22 cellular contexts compared by ENCODE assay signal in genomic region chr11:69229521-69229920, GRCh38.
"Had no signal": no experiment of that assay in that cellular context is flagged by ENCODE, and none has a peak within 500 bp of the region (broad histone marks: within the 10 kb centered on the region; RNA-seq: fewer than 3 reads in every experiment).

No MANE protein-coding gene starts in this region.

- H3K36me3 Mint-ChIP-seq: neural progenitor cell had no signal

- H3K27me3 ChIP-seq: pancreas, right lobe of liver, thyroid gland, upper lobe of left lung had no signal

- H3K27ac Mint-ChIP-seq: memory B cell; natural killer cell treated with Interleukin-12 subunit alpha and Interleukin-12 subunit beta and Interleukin-15 and Interleukin-18, amount 100 ng/mL, for 72 hours; neural progenitor cell had no signal

- H3K4me3 Mint-ChIP-seq: memory B cell; natural killer cell treated with Interleukin-12 subunit alpha and Interleukin-12 subunit beta and Interleukin-15 and Interleukin-18, amount 100 ng/mL, for 72 hours; neural progenitor cell had no signal

- H3K4me1 ChIP-seq: heart right ventricle, left ventricle myocardium inferior, lower lobe of right lung, pancreas, prostate gland, right lobe of liver, thyroid gland, upper lobe of left lung had no signal

- H3K4me3 ChIP-seq: coronary artery, heart right ventricle, left ventricle myocardium inferior, lower lobe of right lung, neural progenitor cell, pancreas, prostate gland, right lobe of liver, skin epidermis, thyroid gland, upper lobe of left lung had no signal

- H3K27ac ChIP-seq: coronary artery, heart right ventricle, left ventricle myocardium inferior, lower lobe of right lung, neural progenitor cell, pancreas, prostate gland, right lobe of liver, skin epidermis, thyroid gland, upper lobe of left lung had no signal

- ATAC-seq: esophagus mucosa; heart right ventricle; lower lobe of right lung; natural killer cell treated with Interleukin-12 subunit alpha and Interleukin-12 subunit beta and Interleukin-15 and Interleukin-18, amount 100 ng/mL, for 72 hours; pancreas; right lobe of liver had no signal

- H3K9me3 ChIP-seq: lower lobe of right lung, pancreas, prostate gland, right lobe of liver, thyroid gland, upper lobe of left lung had no signal

- FAIRE-seq: endometrium, frontal cortex, keratinocyte, pancreas had no signal

- DNase-seq: caudate nucleus; effector CD8-positive, alpha-beta T cell; heart right ventricle; left ventricle myocardium inferior; lower lobe of right lung; midbrain; nucleus accumbens; stimulated activated naive CD4-positive, alpha-beta T cell; thyroid gland; upper lobe of left lung had no signal

- H3K36me3 ChIP-seq: heart right ventricle, left ventricle myocardium inferior, lower lobe of right lung, neural progenitor cell, pancreas, prostate gland, right lobe of liver, thyroid gland, upper lobe of left lung had no signal
